In genomic region chr5:122252319-122252718, GRCh38 we compare ENCODE assay signal across 33 cellular contexts. TPM values are rescaled to one million over a fixed set of nuclear protein-coding genes. Genes with fewer than 3 reads are reported as not detected.
DNase-seq lines count a peak whose midpoint lies in the region; ATAC-seq and TF ChIP-seq lines count a peak whose summit lies in the region.
"Had no signal": no experiment of that assay in that cellular context is flagged by ENCODE, and none has a peak within 500 bp of the region (broad histone marks: within the 10 kb centered on the region; RNA-seq: fewer than 3 reads in every experiment).

No MANE protein-coding gene starts in this region.

- no peak overlapping the region for H3K27ac Mint-ChIP-seq in neural progenitor cell
- H3K27ac Mint-ChIP-seq: activated B cell treated with CpG ODN at 0.5 μM for 24 hours; activated CD8-positive, alpha-beta memory T cell treated with anti-CD3 and anti-CD28 coated beads, Interleukin-2, amount 10 ng/mL, durations not matched to agents 7 days and 5 days; activated naive CD8-positive, alpha-beta T cell treated with anti-CD3 and anti-CD28 coated beads, Interleukin-2, amount 10 ng/mL, durations not matched to agents 7 days and 5 days; H9; stimulated activated naive B cell treated with anti-CD40 and anti-IgM and Interleukin-4, amounts not matched to agents 10 μg/mL and 1 μg/mL and 100 μg/mL, for 72 hours; T-cell had no signal

- H2AFZ ChIP-seq in neural progenitor cell (replicated peaks) = peak overlapping the region; percentile 50
- H2AFZ ChIP-seq: parathyroid adenoma had no signal

- no peak overlapping the region for H3K4me3 Mint-ChIP-seq in neural progenitor cell
- H3K4me3 Mint-ChIP-seq: activated B cell treated with CpG ODN at 0.5 μM for 24 hours; activated CD8-positive, alpha-beta memory T cell treated with anti-CD3 and anti-CD28 coated beads, Interleukin-2, amount 10 ng/mL, durations not matched to agents 7 days and 5 days; activated naive CD8-positive, alpha-beta T cell treated with anti-CD3 and anti-CD28 coated beads, Interleukin-2, amount 10 ng/mL, durations not matched to agents 7 days and 5 days; H9; neural crest cell; stimulated activated naive B cell treated with anti-CD40 and anti-IgM and Interleukin-4, amounts not matched to agents 10 μg/mL and 1 μg/mL and 100 μg/mL, for 72 hours; T-cell had no signal

- no peaks in the 10 kb centered on the region for H3K27me3 ChIP-seq in neural progenitor cell
- H3K27me3 ChIP-seq: cardiac muscle cell, SJSA1 had no signal

- H3K36me3 ChIP-seq in neural progenitor cell = no peaks in the 10 kb centered on the region
- H3K36me3 ChIP-seq: cardiac muscle cell, left ventricle myocardium inferior, SJSA1 had no signal

- no peaks in the 10 kb centered on the region for H3K36me3 Mint-ChIP-seq in neural progenitor cell
- H3K36me3 Mint-ChIP-seq: activated CD8-positive, alpha-beta memory T cell treated with anti-CD3 and anti-CD28 coated beads, Interleukin-2, amount 10 ng/mL, durations not matched to agents 7 days and 5 days; activated naive CD8-positive, alpha-beta T cell treated with anti-CD3 and anti-CD28 coated beads, Interleukin-2, amount 10 ng/mL, durations not matched to agents 7 days and 5 days; T-cell had no signal

- H4K20me1 ChIP-seq in neural progenitor cell (ENCODE audit: low read depth) = no peaks in the 10 kb centered on the region

- TF ChIP-seq CTCF in neural progenitor cell (IDR thresholded peaks at IDR 0.05) = no peak

- ATAC-seq in GM18511 (IDR thresholded peaks at IDR 0.05; ENCODE audit: unreplicated experiment) (no peak), HG02642 (IDR thresholded peaks at IDR 0.05; ENCODE audit: poor library complexity, unreplicated experiment) (no peak)
- ATAC-seq: activated CD8-positive, alpha-beta memory T cell treated with anti-CD3 and anti-CD28 coated beads, Interleukin-2, amount 10 ng/mL, durations not matched to agents 7 days and 5 days; HepG2; stimulated activated naive B cell treated with anti-CD40 and anti-IgM and Interleukin-4, amounts not matched to agents 10 μg/mL and 1 μg/mL and 100 μg/mL, for 72 hours; T-cell had no signal

- H3K27ac ChIP-seq in neural progenitor cell = no peak overlapping the region
- H3K27ac ChIP-seq: 22Rv1, cardiac muscle cell, epithelial cell of prostate, left ventricle myocardium inferior, parathyroid adenoma, SJSA1, skin epidermis had no signal

- H3K4me2 ChIP-seq in neural progenitor cell = no peak overlapping the region

- H3K4me1 Mint-ChIP-seq in neural progenitor cell = no peaks in the 10 kb centered on the region
- H3K4me1 Mint-ChIP-seq: activated B cell treated with CpG ODN at 0.5 μM for 24 hours; activated CD8-positive, alpha-beta memory T cell treated with anti-CD3 and anti-CD28 coated beads, Interleukin-2, amount 10 ng/mL, durations not matched to agents 7 days and 5 days; activated naive CD8-positive, alpha-beta T cell treated with anti-CD3 and anti-CD28 coated beads, Interleukin-2, amount 10 ng/mL, durations not matched to agents 7 days and 5 days; neural crest cell; stimulated activated naive B cell treated with anti-CD40 and anti-IgM and Interleukin-4, amounts not matched to agents 10 μg/mL and 1 μg/mL and 100 μg/mL, for 72 hours; T-cell had no signal

- H3K9me3 ChIP-seq in neural progenitor cell (ENCODE audit: low read depth) = peaks cover 6% of the 10 kb centered on the region

- no peaks in the 10 kb centered on the region for H3K27me3 Mint-ChIP-seq in neural progenitor cell (ENCODE audit: insufficient read depth, low read depth)
- H3K27me3 Mint-ChIP-seq: activated B cell treated with CpG ODN at 0.5 μM for 24 hours; activated CD8-positive, alpha-beta memory T cell treated with anti-CD3 and anti-CD28 coated beads, Interleukin-2, amount 10 ng/mL, durations not matched to agents 7 days and 5 days; activated naive CD8-positive, alpha-beta T cell treated with anti-CD3 and anti-CD28 coated beads, Interleukin-2, amount 10 ng/mL, durations not matched to agents 7 days and 5 days; T-cell had no signal

- no peak overlapping the region for H3K4me3 ChIP-seq in neural progenitor cell
- H3K4me3 ChIP-seq: cardiac muscle cell, left ventricle myocardium inferior, SJSA1, skin epidermis had no signal

- no peaks in the 10 kb centered on the region for H3K79me2 ChIP-seq in neural progenitor cell (ENCODE audit: low read depth)
- H3K79me2 ChIP-seq: parathyroid adenoma had no signal

- no peaks in the 10 kb centered on the region for H3F3A ChIP-seq in neural progenitor cell (ENCODE audit: low read depth)

- H3K4me1 ChIP-seq in neural progenitor cell = no peaks in the 10 kb centered on the region
- H3K4me1 ChIP-seq: Caco-2, left ventricle myocardium inferior, parathyroid adenoma, SJSA1 had no signal

- H3K9me3 Mint-ChIP-seq in neural progenitor cell = peaks cover 35% of the 10 kb centered on the region

- DNase-seq in DMS153 (lab: John Stamatoyannopoulos, UW) = peak; percentile 13
- DNase-seq in DMS153 treated with DMSO at 0.1 percent for 48 hours (lab: John Stamatoyannopoulos, UW; ENCODE audit: unreplicated experiment) = no peak
- peak; percentile 13 for DNase-seq in NCI-H2029 treated with DMSO at 0.1 percent for 48 hours (lab: John Stamatoyannopoulos, UW)
- peak; percentile 13 for DNase-seq in amniotic epithelial cell (ENCODE audit: low read depth)
- no peak for DNase-seq in neural progenitor cell (ENCODE audit: low spot score)
- no peak for DNase-seq in HPDE6-E6E7 (ENCODE audit: extremely low spot score)
- DNase-seq: activated B cell treated with CpG ODN at 0.5 μM for 24 hours; activated CD8-positive, alpha-beta memory T cell treated with anti-CD3 and anti-CD28 coated beads, Interleukin-2, amount 10 ng/mL, durations not matched to agents 7 days and 5 days; activated gamma-delta T cell treated with Interleukin-2 at 50 U/mL for 16 hours; activated naive CD8-positive, alpha-beta T cell treated with anti-CD3 and anti-CD28 coated beads, Interleukin-2, amount 10 ng/mL, durations not matched to agents 7 days and 5 days; activated T-cell treated with anti-CD3 and anti-CD28 coated beads, Interleukin-2, amount 50 U/mL, for 48 hours; C1 segment of cervical spinal cord; effector CD8-positive, alpha-beta T cell; H9; Kasumi-1; left ventricle myocardium inferior; mesendoderm; NCI-H1694 treated with DMSO at 0.1 percent for 48 hours; NCI-H2227 treated with DMSO at 0.1 percent for 48 hours; NCI-H82; stimulated activated naive B cell treated with anti-CD40 and anti-IgM and Interleukin-4, amounts not matched to agents 10 μg/mL and 1 μg/mL and 100 μg/mL, for 72 hours; T-cell had no signal

- no peak overlapping the region for H3K9ac ChIP-seq in neural progenitor cell
- H3K9ac ChIP-seq: parathyroid adenoma had no signal

RNA-seq across cellular contexts. Expression of gene SNCAIP, which starts 59.7 kb away (rescaled TPM):
- 4.8 and 5.4 TPM in 2 replicates for total RNA-seq in neural progenitor cell (ENCODE audit: low replicate concordance)
- total RNA-seq: activated B cell treated with CpG ODN at 0.5 μM for 24 hours; activated CD8-positive, alpha-beta memory T cell treated with anti-CD3 and anti-CD28 coated beads, Interleukin-2, amount 10 ng/mL, durations not matched to agents 7 days and 5 days; activated naive CD8-positive, alpha-beta T cell treated with anti-CD3 and anti-CD28 coated beads, Interleukin-2, amount 10 ng/mL, durations not matched to agents 7 days and 5 days; HepG2; T-cell had no signal

Comparison
In these comparisons a context has a peak if more than half of its experiments do, and no peak if none do; other contexts are left out.
1. DNase-seq: peak in DMS153 (single experiment), NCI-H2029 treated with DMSO at 0.1 percent for 48 hours (single experiment) and amniotic epithelial cell (single experiment); none in DMS153 treated with DMSO at 0.1 percent for 48 hours (single experiment), neural progenitor cell (single experiment) and HPDE6-E6E7 (single experiment).